Comparison of ENCODE assay signal across 22 cellular contexts in genomic region chr11:117420598-117420997, GRCh38.
"Had no signal": no experiment of that assay in that cellular context is flagged by ENCODE, and none has a peak within 500 bp of the region (broad histone marks: within the 10 kb centered on the region; RNA-seq: fewer than 3 reads in every experiment).

No MANE protein-coding gene starts in this region.

- H3K4me3 ChIP-seq: K562 had no signal

- H3K9me3 ChIP-seq: SK-N-SH had no signal

- H3K27ac ChIP-seq: HL-60, KMS-11, RWPE1 had no signal

- DNase-seq: Kasumi-1; MM.1S; NCI-H1092 treated with DMSO at 0.1 percent for 48 hours; NCI-H1436; NCI-H187; NCI-H2029; NCI-H2081 treated with DMSO at 0.1 percent for 48 hours; NCI-H2171; NCI-H226; NCI-H446; NCI-H510A; NCI-H524 treated with DMSO at 0.1 percent for 48 hours; NCI-H69; NCI-H774; NK-92 treated with Interleukin-12 subunit alpha and Interleukin-12 subunit beta, amount 100 ng/mL, for 24 hours; PC-3; SHP77; SK-N-SH had no signal
